Comparison of ENCODE assay signal across 18 cellular contexts in the genomic region with DNA sequence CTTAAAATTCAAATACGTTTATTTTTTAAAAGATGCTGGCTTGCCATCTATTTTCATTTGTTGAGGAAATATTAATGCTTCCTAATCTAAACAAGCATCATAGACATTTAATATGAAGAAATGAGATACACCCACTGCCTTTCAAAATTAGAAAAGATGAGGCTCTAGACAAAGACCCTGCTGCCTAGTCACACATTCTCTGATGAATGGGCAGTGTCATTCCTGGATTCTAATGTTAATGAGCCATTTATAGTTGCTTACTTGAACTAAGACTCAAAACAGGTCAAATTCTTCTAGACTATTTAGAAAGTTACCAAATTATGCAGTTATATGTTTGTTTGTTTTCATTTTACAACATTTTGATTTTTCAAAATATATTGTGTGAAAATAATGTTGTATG.
DNase-seq lines count a peak whose midpoint lies in the region; TF ChIP-seq lines count a peak whose summit lies in the region.
"Had no signal": no experiment of that assay in that cellular context is flagged by ENCODE, and none has a peak within 500 bp of the region (broad histone marks: within the 10 kb centered on the region; RNA-seq: fewer than 3 reads in every experiment).

No MANE protein-coding gene starts in this region.

- H3K27ac ChIP-seq in SK-N-MC (peak overlapping the region; percentile 91), osteoblast (ENCODE audit: low read depth, low read length) (no peak overlapping the region)
- H3K27ac ChIP-seq: A549 had no signal

- no peak for TF ChIP-seq CTCF in osteoblast (IDR thresholded peaks at IDR 0.05; ENCODE audit: extremely low read depth, low read depth, low read length)

- no peaks in the 10 kb centered on the region for H4K20me1 ChIP-seq in osteoblast (ENCODE audit: insufficient read depth, low read length)

- H2AFZ ChIP-seq in osteoblast (ENCODE audit: low read length), result no peak overlapping the region

- no peaks in the 10 kb centered on the region for H3K79me2 ChIP-seq in osteoblast (ENCODE audit: insufficient read depth, low read length)

- no peaks in the 10 kb centered on the region for H3K27me3 ChIP-seq in osteoblast (ENCODE audit: insufficient read depth, low read length)

- H3K9me3 ChIP-seq in SK-N-MC (ENCODE audit: low read depth, low read length), result no peaks in the 10 kb centered on the region
- peaks cover 2% of the 10 kb centered on the region for H3K9me3 ChIP-seq in osteoblast (ENCODE audit: low read depth, low read length)
- H3K9me3 ChIP-seq: A549, HAP-1 had no signal

- H3K4me2 ChIP-seq in osteoblast (ENCODE audit: insufficient read depth, low read length), result no peak overlapping the region
- H3K4me2 ChIP-seq: A549 had no signal

- H3K36me3 ChIP-seq in SK-N-MC (ENCODE audit: insufficient read depth, low read length) (no peaks in the 10 kb centered on the region), osteoblast (ENCODE audit: insufficient read depth, low read length) (no peaks in the 10 kb centered on the region)
- H3K36me3 ChIP-seq: HAP-1 had no signal

- no peaks in the 10 kb centered on the region for H3K4me1 ChIP-seq in osteoblast (ENCODE audit: insufficient read depth, low read length)
- H3K4me1 ChIP-seq: A549 had no signal

- H3K4me3 ChIP-seq in SK-N-MC, result peak overlapping the region; percentile 47
- no peak overlapping the region for H3K4me3 ChIP-seq in osteoblast (ENCODE audit: insufficient read depth, low read length)
- H3K4me3 ChIP-seq: A549, HAP-1 had no signal

- DNase-seq in NCI-H748 (lab: John Stamatoyannopoulos, UW; ENCODE audit: unreplicated experiment), result peak; percentile 8
- no peak for DNase-seq in NCI-H748 treated with DMSO at 0.1 percent for 48 hours (lab: John Stamatoyannopoulos, UW)
- DNase-seq in SK-N-MC (ENCODE audit: low read depth, low spot score), result no peak
- DNase-seq in retina, result peak; percentile 17
- no peak for DNase-seq in osteoblast (ENCODE audit: insufficient read length, low spot score, missing footprints)
- no peak for DNase-seq in stimulated activated CD8-positive, alpha-beta memory T cell treated with anti-CD3 and anti-CD28 coated beads, Interleukin-4, amount 100 ng/mL, for 48 hours
- DNase-seq: 8988T; C1 segment of cervical spinal cord; Calu3; CD4-positive, alpha-beta memory T cell; COR-L47; DMS53; DMS79 treated with DMSO at 0.1 percent for 48 hours; GF-D8; GOT3; HFFc6 had no signal

- H3K9ac ChIP-seq in SK-N-MC (ENCODE audit: insufficient read length), result peak overlapping the region; percentile 57

Comparison
In these comparisons a context has a peak if more than half of its experiments do, and no peak if none do; other contexts are left out.
1. DNase-seq: peak in NCI-H748 (single experiment) and retina (single experiment); none in NCI-H748 treated with DMSO at 0.1 percent for 48 hours (single experiment), SK-N-MC (single experiment), osteoblast (single experiment) and stimulated activated CD8-positive, alpha-beta memory T cell treated with anti-CD3 and anti-CD28 coated beads, Interleukin-4, amount 100 ng/mL, for 48 hours (single experiment).